ENCODE assay signal across 18 cellular contexts in genomic region chr11:68325894-68326220, GRCh38.
"Had no signal": no experiment of that assay in that cellular context is flagged by ENCODE, and none has a peak within 500 bp of the region (broad histone marks: within the 10 kb centered on the region; RNA-seq: fewer than 3 reads in every experiment).

No MANE protein-coding gene starts in this region.

- H3K9me3 Mint-ChIP-seq: activated CD4-positive, alpha-beta memory T cell treated with anti-CD3 and anti-CD28 coated beads for 36 hours; activated naive CD8-positive, alpha-beta T cell treated with anti-CD3 and anti-CD28 coated beads, Interleukin-2, amount 10 ng/mL, durations not matched to agents 7 days and 5 days; activated T-helper 2 cell treated with anti-CD3 and anti-CD28 coated beads, Interferon-gamma antibody, Interleukin-2, Interleukin-4, amounts not matched to agents 10 μg/mL and 5 μg/mL and 100 μg/mL, durations not matched to agents 14 hours and 24 hours and 36 hours; T-helper 2 cell treated with Interferon-gamma antibody and Interleukin-4, amounts not matched to agents 5 μg/mL and 100 μg/mL, for 36 hours had no signal

- H3K4me1 ChIP-seq: parathyroid adenoma had no signal

- H3K9me3 ChIP-seq: colonic mucosa, left lung, tibial artery had no signal

- H3K36me3 ChIP-seq: brain microvascular endothelial cell, colonic mucosa, left lung, tibial artery had no signal

- H3K27me3 Mint-ChIP-seq: activated CD4-positive, alpha-beta memory T cell treated with anti-CD3 and anti-CD28 coated beads for 36 hours; activated CD4-positive, alpha-beta T cell treated with anti-CD3 and anti-CD28 coated beads for 36 hours had no signal

- H3K36me3 Mint-ChIP-seq: activated CD4-positive, alpha-beta memory T cell treated with anti-CD3 and anti-CD28 coated beads for 36 hours; naive thymus-derived CD4-positive, alpha-beta T cell had no signal

- DNase-seq: activated CD4-positive, alpha-beta memory T cell treated with anti-CD3 and anti-CD28 coated beads for 36 hours; activated CD4-positive, alpha-beta T cell treated with anti-CD3 and anti-CD28 coated beads for 36 hours; activated naive CD4-positive, alpha-beta T cell treated with Interleukin-2 at 50 U/mL for 16 hours; activated naive CD8-positive, alpha-beta T cell treated with anti-CD3 and anti-CD28 coated beads, Interleukin-2, amount 10 ng/mL, durations not matched to agents 7 days and 5 days; activated T-cell treated with anti-CD3 and anti-CD28 coated beads, Interleukin-2, amount 50 U/mL, for 1 hour; brain microvascular endothelial cell; central memory CD4-positive, alpha-beta T cell; colonic mucosa; foreskin keratinocyte; head of caudate nucleus; left lung; mesenchymal stem cell; naive thymus-derived CD4-positive, alpha-beta T cell; stimulated activated naive CD4-positive, alpha-beta T cell; tibial artery had no signal

- H2AFZ ChIP-seq: parathyroid adenoma had no signal

- ATAC-seq: activated CD4-positive, alpha-beta T cell treated with anti-CD3 and anti-CD28 coated beads for 36 hours; foreskin keratinocyte; left lung; naive thymus-derived CD4-positive, alpha-beta T cell had no signal

- H3K4me3 ChIP-seq: colonic mucosa, left lung, tibial artery had no signal

- H3K27me3 ChIP-seq: brain microvascular endothelial cell, colonic mucosa, foreskin keratinocyte, left lung, tibial artery had no signal

- H3K9ac ChIP-seq: parathyroid adenoma had no signal

- H3K4me3 Mint-ChIP-seq: activated CD4-positive, alpha-beta memory T cell treated with anti-CD3 and anti-CD28 coated beads for 36 hours; activated CD4-positive, alpha-beta T cell treated with anti-CD3 and anti-CD28 coated beads for 36 hours; activated naive CD8-positive, alpha-beta T cell treated with anti-CD3 and anti-CD28 coated beads, Interleukin-2, amount 10 ng/mL, durations not matched to agents 7 days and 5 days; T-helper 2 cell treated with Interferon-gamma antibody and Interleukin-4, amounts not matched to agents 5 μg/mL and 100 μg/mL, for 36 hours had no signal

- H3K27ac ChIP-seq: brain microvascular endothelial cell, colonic mucosa, foreskin keratinocyte, left lung, parathyroid adenoma had no signal

- H3K27ac Mint-ChIP-seq: activated CD4-positive, alpha-beta memory T cell treated with anti-CD3 and anti-CD28 coated beads for 36 hours; activated CD4-positive, alpha-beta T cell treated with anti-CD3 and anti-CD28 coated beads for 36 hours; activated T-helper 2 cell treated with anti-CD3 and anti-CD28 coated beads, Interferon-gamma antibody, Interleukin-2, Interleukin-4, amounts not matched to agents 10 μg/mL and 5 μg/mL and 100 μg/mL, durations not matched to agents 14 hours and 24 hours and 36 hours; T-helper 2 cell treated with Interferon-gamma antibody and Interleukin-4, amounts not matched to agents 5 μg/mL and 100 μg/mL, for 36 hours had no signal
